ENCODE assay signal across 29 cellular contexts in genomic region chr5:138454121-138454520, GRCh38. TPM values are rescaled to one million over a fixed set of nuclear protein-coding genes. Genes with fewer than 3 reads are reported as not detected.
"Had no signal": no experiment of that assay in that cellular context is flagged by ENCODE, and none has a peak within 500 bp of the region (broad histone marks: within the 10 kb centered on the region; RNA-seq: fewer than 3 reads in every experiment).

No MANE protein-coding gene starts in this region.

- ATAC-seq: esophagus mucosa; gastrocnemius medialis; left cardiac atrium; left lung; naive thymus-derived CD4-positive, alpha-beta T cell; pancreas; right lobe of liver; stimulated activated effector memory CD8-positive, alpha-beta T cell treated with anti-CD3 and anti-CD28 coated beads, Interleukin-12 subunit alpha, Interleukin-12 subunit beta, amount 100 ng/mL, for 72 hours had no signal

- FAIRE-seq: colon, kidney, pancreas, urothelium cell line had no signal

- H3K9me3 Mint-ChIP-seq: naive thymus-derived CD4-positive, alpha-beta T cell; nephron progenitor cell; stimulated activated effector memory CD8-positive, alpha-beta T cell treated with anti-CD3 and anti-CD28 coated beads, Interleukin-12 subunit alpha, Interleukin-12 subunit beta, amount 100 ng/mL, for 72 hours; type B pancreatic cell had no signal

- H3K4me1 ChIP-seq: pancreas, right lobe of liver had no signal

- H3K27me3 ChIP-seq: dorsolateral prefrontal cortex, gastrocnemius medialis, left lung, pancreas, right lobe of liver, stomach, testis, tibial artery had no signal

- H3K4me3 ChIP-seq: dorsolateral prefrontal cortex, gastrocnemius medialis, left lung, pancreas, right lobe of liver, stomach, testis, tibial artery had no signal

- H3K27ac ChIP-seq: epithelial cell of prostate, gastrocnemius medialis, left lung, pancreas, right lobe of liver, stomach, testis, tibial artery had no signal

- DNase-seq: cerebellar nuclear complex; dorsolateral prefrontal cortex; effector CD4-positive, alpha-beta T cell; foreskin fibroblast; gastrocnemius medialis; head of caudate nucleus; left cardiac atrium; left lung; mesendoderm; midbrain; naive thymus-derived CD4-positive, alpha-beta T cell; nephron progenitor cell; occipital lobe; right lobe of liver; stimulated activated CD4-positive, alpha-beta T cell treated with anti-CD3 and anti-CD28 coated beads, Interleukin-2, amount 100 ng/mL, for 24 hours; stimulated activated CD4-positive, alpha-beta T cell treated with anti-CD3 and anti-CD28 coated beads, Interleukin-4, amount 100 ng/mL, for 24 hours; stimulated activated naive CD4-positive, alpha-beta T cell treated with Interleukin-2 at 50 U/mL for 16 hours; stomach; testis had no signal

- H3K27me3 Mint-ChIP-seq: naive thymus-derived CD4-positive, alpha-beta T cell had no signal

- H3K36me3 ChIP-seq: gastrocnemius medialis, left lung, pancreas, right lobe of liver, stomach, tibial artery had no signal

- H3K36me3 Mint-ChIP-seq: type B pancreatic cell had no signal

- H3K9me3 ChIP-seq: gastrocnemius medialis, left lung, pancreas, right lobe of liver, stomach, testis, tibial artery had no signal

- H3K27ac Mint-ChIP-seq: nephron progenitor cell; progenitor cell of endocrine pancreas; stimulated activated effector memory CD8-positive, alpha-beta T cell treated with anti-CD3 and anti-CD28 coated beads, Interleukin-12 subunit alpha, Interleukin-12 subunit beta, amount 100 ng/mL, for 72 hours; type B pancreatic cell had no signal

- H3K4me3 Mint-ChIP-seq: naive thymus-derived CD4-positive, alpha-beta T cell; nephron progenitor cell; stimulated activated effector memory CD8-positive, alpha-beta T cell treated with anti-CD3 and anti-CD28 coated beads, Interleukin-12 subunit alpha, Interleukin-12 subunit beta, amount 100 ng/mL, for 72 hours; type B pancreatic cell had no signal

RNA-seq across cellular contexts. Expression of gene REEP2, which starts 15.3 kb away (rescaled TPM):
- total RNA-seq: right lobe of liver had no signal
- polyA plus RNA-seq: naive thymus-derived CD4-positive, alpha-beta T cell had no signal
